Comparison of ENCODE assay signal across 1 cellular context in genomic region chr9:94990897-94991561, GRCh38.
TF ChIP-seq lines count a peak whose summit lies in the region.

No MANE protein-coding gene starts in this region.

TF ChIP-seq in HepG2, 621 proteins besides CTCF, POLR2A, EP300 and RAD21 (continued from another document):
- TF ChIP-seq ZFP91 (CRISPR knock-in tag; IDR thresholded peaks at IDR 0.05; ENCODE audit: borderline replicate concordance) (no peak; the same call in 1 of the 2 replicates), ZNF687 (CRISPR knock-in tag; IDR thresholded peaks at IDR 0.05) (peak; percentile 67), GLI4 (CRISPR knock-in tag; IDR thresholded peaks at IDR 0.05; ENCODE audit: borderline replicate concordance) (no peak), ZNF543 (CRISPR knock-in tag; IDR thresholded peaks at IDR 0.05) (0 out of 2 replicates have a peak, but pooled peaks have one; percentile 38), ISL2 (CRISPR knock-in tag; IDR thresholded peaks at IDR 0.05) (0 out of 2 replicates have a peak, but pooled peaks have one; percentile 10)
